Comparison of ENCODE assay signal across 27 cellular contexts in genomic region chr1:3742439-3743298, GRCh38. TPM values are rescaled to one million over a fixed set of nuclear protein-coding genes. Genes with fewer than 3 reads are reported as not detected.
DNase-seq lines count a peak whose midpoint lies in the region; ATAC-seq, FAIRE-seq and TF ChIP-seq lines count a peak whose summit lies in the region.
"Had no signal": no experiment of that assay in that cellular context is flagged by ENCODE, and none has a peak within 500 bp of the region (broad histone marks: within the 10 kb centered on the region; RNA-seq: fewer than 3 reads in every experiment).

No MANE protein-coding gene starts in this region.

- H3K79me2 ChIP-seq in GM23248 (ENCODE audit: insufficient read depth): no peaks in the 10 kb centered on the region

- no peak for FAIRE-seq in frontal cortex (lab: Jason Lieb, UNC)
- FAIRE-seq: G401.6, GM12892, HTR-8/SVneo, RCC 7860 had no signal

- no peak overlapping the region for H3K27ac ChIP-seq in GM23248
- H3K27ac ChIP-seq in RWPE2 (ENCODE audit: poor library complexity, severe bottlenecking): no peak overlapping the region
- peak overlapping the region; percentile 59 for H3K27ac ChIP-seq in neutrophil
- H3K27ac ChIP-seq: BLaER1 had no signal

- no peaks in the 10 kb centered on the region for H3K27me3 ChIP-seq in GM23248 (replicated peaks; ENCODE audit: insufficient read depth)
- H3K27me3 ChIP-seq in RWPE2 (ENCODE audit: insufficient read depth, poor library complexity, severe bottlenecking): no peaks in the 10 kb centered on the region
- peaks cover 23% of the 10 kb centered on the region for H3K27me3 ChIP-seq in neutrophil
- H3K27me3 ChIP-seq: BLaER1 had no signal

- WGBS in GM23248 (ENCODE audit: low coverage in 1 of 2, low lambda C conversion rate in 2 of 2, missing lambda C conversion rate in 2 of 2), 2 experiments: 82 to 83% methylated on average over 24 of the region's 24 CpGs

- H2AFZ ChIP-seq in GM23248: no peak overlapping the region

- H3K4me1 ChIP-seq in GM23248 (ENCODE audit: insufficient read depth) (peaks cover 3% of the 10 kb centered on the region; the same call in 1 of the 2 replicates), RWPE2 (ENCODE audit: insufficient read depth, poor library complexity, severe bottlenecking) (no peaks in the 10 kb centered on the region), neutrophil (ENCODE audit: control insufficient read depth in 1 of 2, insufficient read depth in 1 of 2, low read depth in 1 of 2, low read length in 1 of 2) (peaks cover 15 to 17% of the 10 kb centered on the region in 2 experiments)

- H3K36me3 ChIP-seq in GM23248 (ENCODE audit: low read depth) (no peaks in the 10 kb centered on the region), RWPE2 (ENCODE audit: low read depth) (peaks cover 44% of the 10 kb centered on the region), neutrophil (peaks cover 28% of the 10 kb centered on the region)

- H3K4me2 ChIP-seq in GM23248 (ENCODE audit: unreplicated experiment): no peak overlapping the region
- H3K4me2 ChIP-seq: BLaER1, SK-N-SH had no signal

- no peaks in the 10 kb centered on the region for H3K9me3 ChIP-seq in GM23248 (ENCODE audit: low read depth)
- H3K9me3 ChIP-seq in RWPE2 (ENCODE audit: severe bottlenecking): no peaks in the 10 kb centered on the region
- H3K9me3 ChIP-seq in neutrophil: no peaks in the 10 kb centered on the region
- H3K9me3 ChIP-seq: BLaER1, SK-N-SH had no signal

- ATAC-seq in RWPE2 (ENCODE audit: low read depth) (no peak), HG03342 (IDR thresholded peaks at IDR 0.05; ENCODE audit: unreplicated experiment) (no peak)

- TF ChIP-seq POLR2A in erythroblast (IDR thresholded peaks at IDR 0.05; ENCODE audit: low read length): no peak

- H3K9me2 ChIP-seq in GM23248 (ENCODE audit: insufficient read depth): no peaks in the 10 kb centered on the region
- H3K9me2 ChIP-seq: SK-N-SH had no signal

- TF ChIP-seq CTCF in RWPE2 (IDR thresholded peaks at IDR 0.05; ENCODE audit: poor library complexity, severe bottlenecking) (no peak), fibroblast of mammary gland (conservative IDR thresholded peaks at IDR 0.05; ENCODE audit: control insufficient read depth, insufficient read depth, low read depth, low read length) (no peak), neutrophil (IDR thresholded peaks at IDR 0.05) (no peak)

- H3K9ac ChIP-seq in GM23248: no peak overlapping the region
- H3K9ac ChIP-seq: BLaER1, SK-N-SH had no signal

- in situ Hi-C loops in GM23248 (cut with MboI): no loop called here

- H3F3A ChIP-seq in GM23248 (ENCODE audit: insufficient read depth): peaks cover 2% of the 10 kb centered on the region; the same call in 1 of the 2 replicates

- H3K4me3 ChIP-seq in GM23248 (no peak overlapping the region), RWPE2 (ENCODE audit: severe bottlenecking) (no peak overlapping the region), fibroblast of mammary gland (ENCODE audit: control insufficient read depth, low read depth, low read length) (no peak overlapping the region), neutrophil (ENCODE audit: low read depth in 1 of 2, low read length in 1 of 2) (no peak overlapping the region)
- H3K4me3 ChIP-seq: BLaER1 had no signal

- no peaks in the 10 kb centered on the region for H4K20me1 ChIP-seq in GM23248 (ENCODE audit: insufficient read depth)

- peak; percentile 30 for DNase-seq in GM23248
- DNase-seq in RWPE2 (ENCODE audit: low spot score): peak; percentile 55
- peak; percentile 17 for DNase-seq in fibroblast of mammary gland (ENCODE audit: low read depth)
- no peak for DNase-seq in erythroblast (lab: John Stamatoyannopoulos, UW)
- no peak for DNase-seq in frontal cortex (ENCODE audit: low spot score in 2 of 2)
- DNase-seq: ACHN; CD4-positive, alpha-beta memory T cell; DND-41; GOT3; HCEC 1CT; KG1; NCI-H1092 treated with DMSO at 0.1 percent for 48 hours; NCI-H146; NCI-H2029; NCI-H226; NCI-H510A treated with DMSO at 0.1 percent for 48 hours; NCI-H774; OCI-M1; SHP77 treated with DMSO at 0.1 percent for 48 hours; SK-N-SH had no signal

RNA-seq across cellular contexts. Expression of gene CCDC27, which starts 9.6 kb away (rescaled TPM):
- not detected in 2 replicates for total RNA-seq in GM23248 (2014; rRNA removed; shearing (Covaris generic))
- not detected in 2 replicates for polyA plus RNA-seq in GM23248 (2016; fragmentation: Nextera tagmentation; extraction: Ambion mirVana)
- total RNA-seq in frontal cortex: not detected
- total RNA-seq: CD4-positive, alpha-beta memory T cell had no signal
- polyA plus RNA-seq: CD4-positive, alpha-beta memory T cell; SK-N-SH had no signal

RNA-seq across cellular contexts. Expression of gene SMIM1, which starts 29.9 kb away (rescaled TPM):
- not detected in 2 replicates for total RNA-seq in GM23248 (2014; rRNA removed; shearing (Covaris generic))
- not detected in 2 replicates for polyA plus RNA-seq in GM23248 (2016; fragmentation: Nextera tagmentation; extraction: Ambion mirVana)
- total RNA-seq in frontal cortex: not detected

RNA-seq across cellular contexts. Expression of gene LRRC47, which starts 53.6 kb away (rescaled TPM):
- total RNA-seq in GM23248 (2014; rRNA removed; shearing (Covaris generic)): 32.2 and 41.9 TPM in 2 replicates
- 15.1 and 17.8 TPM in 2 replicates for polyA plus RNA-seq in GM23248 (2016; fragmentation: Nextera tagmentation; extraction: Ambion mirVana)
- 38.7 TPM for total RNA-seq in frontal cortex

Comparison
In these comparisons a context has a peak if more than half of its experiments do, and no peak if none do; other contexts are left out.
1. DNase-seq: peak in GM23248 (single experiment), RWPE2 (single experiment) and fibroblast of mammary gland (single experiment); none in erythroblast (0 of 2) and frontal cortex (0 of 2).